Comparison of ENCODE assay signal across 8 cellular contexts in the genomic region with DNA sequence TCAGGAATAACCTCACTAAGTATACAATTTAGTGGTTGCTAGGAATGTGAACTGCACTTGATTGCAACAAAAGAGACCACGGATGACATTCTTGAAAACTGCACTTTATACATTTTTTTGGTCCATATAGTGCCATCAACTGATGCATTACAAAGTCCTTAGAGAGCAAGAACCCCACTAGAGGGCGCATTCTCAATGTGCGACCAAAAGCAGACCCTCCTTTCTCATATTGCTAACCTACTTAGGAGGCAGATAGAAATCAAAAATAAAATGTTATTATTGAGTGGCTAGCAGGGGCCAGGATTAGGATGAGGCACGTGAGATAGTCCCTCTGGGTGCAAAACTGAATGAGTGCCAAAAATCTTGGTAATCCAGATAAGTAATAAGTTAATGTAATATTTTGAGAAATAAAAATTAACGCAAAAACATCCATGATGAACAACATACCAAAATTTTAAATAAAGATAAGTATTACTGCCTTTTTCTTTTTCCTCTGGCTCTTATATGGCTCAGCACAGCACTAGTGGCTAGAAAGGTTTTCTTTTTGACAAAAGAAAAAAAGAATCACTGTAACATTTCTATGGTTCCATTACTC.
DNase-seq lines count a peak whose midpoint lies in the region; ATAC-seq and TF ChIP-seq lines count a peak whose summit lies in the region.

No MANE protein-coding gene starts in this region.

- no peak overlapping the region for H3K9ac ChIP-seq in PC-3 (ENCODE audit: low read length)

- H3K4me3 ChIP-seq in PC-3 (ENCODE audit: low read length): no peak overlapping the region
- H3K4me3 ChIP-seq in suprapubic skin: no peak overlapping the region

- peak; percentile 55 for DNase-seq in activated CD4-positive, alpha-beta T cell treated with anti-CD3 and anti-CD28 coated beads for 36 hours
- no peak for DNase-seq in activated CD4-positive, alpha-beta T cell treated with anti-CD3 and anti-CD28 coated beads, Interleukin-2, amount 50 U/mL, for 1 hour
- peak; percentile 66 for DNase-seq in PC-3
- peak; percentile 73 for DNase-seq in endothelial cell (ENCODE audit: low spot score)
- DNase-seq in pons (ENCODE audit: low spot score): peak; percentile 17
- no peak for DNase-seq in suprapubic skin (ENCODE audit: low spot score in 2 of 2)

- H3K4me1 ChIP-seq in PC-3 (ENCODE audit: insufficient read depth, low read length): no peaks in the 10 kb centered on the region
- no peaks in the 10 kb centered on the region for H3K4me1 ChIP-seq in suprapubic skin

- H3K4me3 Mint-ChIP-seq in activated CD4-positive, alpha-beta T cell treated with anti-CD3 and anti-CD28 coated beads for 36 hours: no peak overlapping the region
- no peak overlapping the region for H3K4me3 Mint-ChIP-seq in endothelial cell (ENCODE audit: unreplicated experiment)

- BruUV-seq in PC-3 (replicated peaks; lab: Mats Ljungman, UMichigan): no TSS peak

- no peak for TF ChIP-seq EP300 in suprapubic skin (IDR thresholded peaks at IDR 0.05)

- intact Hi-C loops in activated CD4-positive, alpha-beta T cell treated with anti-CD3 and anti-CD28 coated beads for 36 hours (cut with DNase I, micrococcal nuclease): no loop called here
- intact Hi-C loops in PC-3 (cut with micrococcal nuclease): no loop called here

- no peaks in the 10 kb centered on the region for H4K20me1 ChIP-seq in PC-3 (ENCODE audit: low read length)

- no peak overlapping the region for H3K27ac Mint-ChIP-seq in activated CD4-positive, alpha-beta T cell treated with anti-CD3 and anti-CD28 coated beads for 36 hours
- no peak overlapping the region for H3K27ac Mint-ChIP-seq in endothelial cell (ENCODE audit: unreplicated experiment)

- no peak for TF ChIP-seq POLR2A in suprapubic skin (IDR thresholded peaks at IDR 0.05)

- no peaks in the 10 kb centered on the region for H3K79me2 ChIP-seq in PC-3 (ENCODE audit: low read length)

- H3K36me3 ChIP-seq in PC-3 (ENCODE audit: low read depth, low read length): no peaks in the 10 kb centered on the region
- no peaks in the 10 kb centered on the region for H3K36me3 ChIP-seq in suprapubic skin

- H3K9me3 Mint-ChIP-seq in activated CD4-positive, alpha-beta T cell treated with anti-CD3 and anti-CD28 coated beads for 36 hours (ENCODE audit: low read depth): no peaks in the 10 kb centered on the region
- no peaks in the 10 kb centered on the region for H3K9me3 Mint-ChIP-seq in endothelial cell (ENCODE audit: unreplicated experiment)

- peaks cover 3% of the 10 kb centered on the region for H3K27me3 Mint-ChIP-seq in activated CD4-positive, alpha-beta T cell treated with anti-CD3 and anti-CD28 coated beads for 36 hours
- no peaks in the 10 kb centered on the region for H3K27me3 Mint-ChIP-seq in endothelial cell (ENCODE audit: unreplicated experiment)

- H3K27ac ChIP-seq in PC-3 (ENCODE audit: low read length) (no peak overlapping the region), suprapubic skin (no peak overlapping the region)

- no peaks in the 10 kb centered on the region for H3K36me3 Mint-ChIP-seq in activated CD4-positive, alpha-beta T cell treated with anti-CD3 and anti-CD28 coated beads for 36 hours (ENCODE audit: low read depth)
- H3K36me3 Mint-ChIP-seq in endothelial cell (ENCODE audit: low read depth, unreplicated experiment): no peaks in the 10 kb centered on the region

- no peak overlapping the region for H3K4me2 ChIP-seq in PC-3 (ENCODE audit: low read length)

- CTCF ChIA-PET in activated CD4-positive, alpha-beta T cell treated with anti-CD3 and anti-CD28 coated beads for 36 hours (lab: Charles Lee): no interaction called here
- CTCF ChIA-PET in PC-3 (lab: Charles Lee): no interaction called here

- POLR2A ChIA-PET in activated CD4-positive, alpha-beta T cell treated with anti-CD3 and anti-CD28 coated beads for 36 hours (lab: Charles Lee): no interaction called here
- POLR2A ChIA-PET in PC-3 (lab: Charles Lee; ENCODE audit: unreplicated experiment): no interaction called here

- no peak overlapping the region for H2AFZ ChIP-seq in PC-3 (ENCODE audit: low read length)

- no peaks in the 10 kb centered on the region for H3F3A ChIP-seq in PC-3 (ENCODE audit: low read length, unreplicated experiment)

- no peak for ATAC-seq in activated CD4-positive, alpha-beta T cell treated with anti-CD3 and anti-CD28 coated beads for 36 hours
- ATAC-seq in GM19351 (IDR thresholded peaks at IDR 0.05; ENCODE audit: unreplicated experiment): peak; percentile 97
- peak; percentile 80 for ATAC-seq in HG03439 (IDR thresholded peaks at IDR 0.05; ENCODE audit: unreplicated experiment)
- ATAC-seq in PC-3: peak; percentile 62; the same call in 1 of the 2 replicates

- 47% methylated on average over 5 of the region's 5 CpGs for WGBS in suprapubic skin

- H3K9me3 ChIP-seq in PC-3 (ENCODE audit: low read length): no peaks in the 10 kb centered on the region
- H3K9me3 ChIP-seq in suprapubic skin: no peaks in the 10 kb centered on the region

- H3K27me3 ChIP-seq in PC-3 (ENCODE audit: low read length): no peaks in the 10 kb centered on the region
- no peaks in the 10 kb centered on the region for H3K27me3 ChIP-seq in suprapubic skin

- H3K4me1 Mint-ChIP-seq in activated CD4-positive, alpha-beta T cell treated with anti-CD3 and anti-CD28 coated beads for 36 hours: no peaks in the 10 kb centered on the region
- peaks cover 9% of the 10 kb centered on the region for H3K4me1 Mint-ChIP-seq in endothelial cell (ENCODE audit: unreplicated experiment)

- peak; percentile 80 for TF ChIP-seq CTCF in PC-3 (conservative IDR thresholded peaks at IDR 0.05; ENCODE audit: low read depth, low read length)
- peak; percentile 80 for TF ChIP-seq CTCF in endothelial cell (IDR thresholded peaks at IDR 0.05; ENCODE audit: unreplicated experiment)
- TF ChIP-seq CTCF in suprapubic skin (IDR thresholded peaks at IDR 0.05): peak in 1 of 2 donors; percentile 22

- no peaks in the 10 kb centered on the region for H3K9me2 ChIP-seq in PC-3 (replicated peaks; ENCODE audit: low read length)

Comparison
In these comparisons a context has a peak if more than half of its experiments do, and no peak if none do; other contexts are left out.
1. DNase-seq: peak in activated CD4-positive, alpha-beta T cell treated with anti-CD3 and anti-CD28 coated beads for 36 hours (single experiment), PC-3 (single experiment), endothelial cell (single experiment) and pons (single experiment); none in activated CD4-positive, alpha-beta T cell treated with anti-CD3 and anti-CD28 coated beads, Interleukin-2, amount 50 U/mL, for 1 hour (single experiment) and suprapubic skin (0 of 2).